In the genomic region with DNA sequence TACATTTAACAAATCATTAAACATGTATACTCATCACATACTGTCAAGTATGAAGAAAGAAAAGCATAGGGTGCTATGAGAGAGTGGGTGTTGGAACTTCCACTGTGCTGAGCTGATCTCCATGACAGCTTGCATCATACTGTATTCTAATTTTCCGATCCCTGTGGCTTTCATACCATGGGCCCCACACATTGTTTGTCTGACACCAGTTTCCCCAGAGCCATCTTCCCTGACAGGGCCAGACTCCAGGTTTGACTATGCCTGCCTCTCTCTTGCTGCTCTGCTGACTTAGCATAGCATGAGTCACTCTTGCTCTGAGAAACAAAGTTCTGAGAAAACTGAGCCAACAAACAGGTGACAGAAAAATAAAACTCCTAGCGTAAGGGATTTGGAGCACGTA, we compare ENCODE assay signal across 8 cellular contexts. TPM values are rescaled to one million over a fixed set of nuclear protein-coding genes. Genes with fewer than 3 reads are reported as not detected.
DNase-seq lines count a peak whose midpoint lies in the region; ATAC-seq and TF ChIP-seq lines count a peak whose summit lies in the region.
"Had no signal": no experiment of that assay in that cellular context is flagged by ENCODE, and none has a peak within 500 bp of the region (broad histone marks: within the 10 kb centered on the region; RNA-seq: fewer than 3 reads in every experiment).

No MANE protein-coding gene starts in this region.

- H3K27me3 Mint-ChIP-seq in activated T-cell treated with anti-CD3 and anti-CD28 coated beads, Interleukin-2, amount 50 U/mL, for 72 hours (ENCODE audit: low read depth) = peaks cover 9% of the 10 kb centered on the region
- no peaks in the 10 kb centered on the region for H3K27me3 Mint-ChIP-seq in endothelial cell (ENCODE audit: unreplicated experiment)

- peaks cover 6% of the 10 kb centered on the region in 2 donors for H3K9me3 Mint-ChIP-seq in activated T-cell treated with anti-CD3 and anti-CD28 coated beads, Interleukin-2, amount 50 U/mL, for 72 hours
- peaks cover 12% of the 10 kb centered on the region for H3K9me3 Mint-ChIP-seq in endothelial cell (ENCODE audit: unreplicated experiment)

- H3K36me3 Mint-ChIP-seq in activated T-cell treated with anti-CD3 and anti-CD28 coated beads, Interleukin-2, amount 50 U/mL, for 72 hours (ENCODE audit: insufficient read depth in 2 of 2) = peaks cover 7 to 33% of the 10 kb centered on the region in 2 donors
- H3K36me3 Mint-ChIP-seq in endothelial cell (ENCODE audit: low read depth, unreplicated experiment) = peaks cover 4% of the 10 kb centered on the region

- no peak for TF ChIP-seq CTCF in endothelial cell (IDR thresholded peaks at IDR 0.05; ENCODE audit: unreplicated experiment)

- peak overlapping the region; percentile 80 for H3K27ac Mint-ChIP-seq in activated T-cell treated with anti-CD3 and anti-CD28 coated beads, Interleukin-2, amount 50 U/mL, for 72 hours
- no peak overlapping the region for H3K27ac Mint-ChIP-seq in endothelial cell (ENCODE audit: unreplicated experiment)

- peaks cover 46% of the 10 kb centered on the region for H3K4me1 Mint-ChIP-seq in activated T-cell treated with anti-CD3 and anti-CD28 coated beads, Interleukin-2, amount 50 U/mL, for 72 hours (ENCODE audit: low read depth)
- H3K4me1 Mint-ChIP-seq in endothelial cell (ENCODE audit: unreplicated experiment) = no peaks in the 10 kb centered on the region

- peak; percentile 83 to 89 for DNase-seq in activated T-cell treated with anti-CD3 and anti-CD28 coated beads, Interleukin-2, amount 50 U/mL, for 72 hours
- DNase-seq in stimulated activated CD8-positive, alpha-beta memory T cell treated with anti-CD3 and anti-CD28 coated beads, Interleukin-12 subunit alpha, Interleukin-12 subunit beta, amount 100 ng/mL, for 24 hours (ENCODE audit: extremely low read depth) = peak; percentile 21
- no peak for DNase-seq in endothelial cell (ENCODE audit: low spot score)
- no peak for DNase-seq in NCI-H187 (lab: John Stamatoyannopoulos, UW)
- DNase-seq: KG1 had no signal

- H3K4me3 Mint-ChIP-seq in activated T-cell treated with anti-CD3 and anti-CD28 coated beads, Interleukin-2, amount 50 U/mL, for 72 hours = peak overlapping the region; percentile 22 to 57
- no peak overlapping the region for H3K4me3 Mint-ChIP-seq in endothelial cell (ENCODE audit: unreplicated experiment)

- ATAC-seq in GM19455 (IDR thresholded peaks at IDR 0.05; ENCODE audit: unreplicated experiment) = peak; percentile 75
- peak; percentile 57 for ATAC-seq in HG03060 (IDR thresholded peaks at IDR 0.05; ENCODE audit: low read depth, unreplicated experiment)
- peak; percentile 96 to 97 for ATAC-seq in activated T-cell treated with anti-CD3 and anti-CD28 coated beads, Interleukin-2, amount 50 U/mL, for 72 hours (replicated peaks in 1 of 2)
- no peak for ATAC-seq in GM21737 (IDR thresholded peaks at IDR 0.05; ENCODE audit: unreplicated experiment)

RNA-seq across cellular contexts. Expression of a gene that starts 37.0 kb away (rescaled TPM):
- total RNA-seq in activated T-cell treated with anti-CD3 and anti-CD28 coated beads, Interleukin-2, amount 50 U/mL, for 72 hours = under 1 TPM; 0.17 to 0.23 TPM
- not detected for total RNA-seq in endothelial cell (ENCODE audit: unreplicated experiment)

Comparison
In these comparisons a context has a peak if more than half of its experiments do, and no peak if none do; other contexts are left out.
1. DNase-seq: peak in activated T-cell treated with anti-CD3 and anti-CD28 coated beads, Interleukin-2, amount 50 U/mL, for 72 hours (2 of 2) and stimulated activated CD8-positive, alpha-beta memory T cell treated with anti-CD3 and anti-CD28 coated beads, Interleukin-12 subunit alpha, Interleukin-12 subunit beta, amount 100 ng/mL, for 24 hours (single experiment); none in endothelial cell (single experiment) and NCI-H187 (0 of 2).